17 cellular contexts compared by ENCODE assay signal in the genomic region with DNA sequence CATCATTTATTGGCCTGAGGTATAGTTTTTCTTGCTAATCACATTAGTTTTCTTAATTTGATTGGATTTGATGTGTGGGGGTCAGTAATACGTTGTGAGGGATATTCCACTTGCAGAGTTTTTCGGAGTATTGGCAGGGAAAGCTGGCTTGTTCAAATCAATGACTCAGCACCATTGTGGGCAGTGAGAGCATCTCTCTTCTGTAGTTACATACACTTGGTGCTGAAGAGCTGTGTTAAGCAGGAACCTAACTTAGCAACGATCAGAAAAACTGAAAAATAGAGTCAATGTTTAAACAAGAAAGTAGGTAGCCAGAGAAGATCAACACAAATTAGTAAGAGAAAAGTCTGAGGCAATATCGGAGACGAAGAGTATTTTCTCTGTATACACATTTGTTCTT.
DNase-seq lines count a peak whose midpoint lies in the region; ATAC-seq and TF ChIP-seq lines count a peak whose summit lies in the region.
"Had no signal": no experiment of that assay in that cellular context is flagged by ENCODE, and none has a peak within 500 bp of the region (broad histone marks: within the 10 kb centered on the region; RNA-seq: fewer than 3 reads in every experiment).

No MANE protein-coding gene starts in this region.

- H3K9ac ChIP-seq in SK-N-SH: no peak overlapping the region

- no peaks in the 10 kb centered on the region for H3K4me1 Mint-ChIP-seq in activated CD4-positive, alpha-beta T cell treated with anti-CD3 and anti-CD28 coated beads for 36 hours

- no peak overlapping the region for H3K27ac Mint-ChIP-seq in activated CD4-positive, alpha-beta T cell treated with anti-CD3 and anti-CD28 coated beads for 36 hours
- H3K27ac Mint-ChIP-seq: activated naive CD8-positive, alpha-beta T cell; natural killer cell treated with Interleukin-12 subunit alpha and Interleukin-12 subunit beta and Interleukin-15 and Interleukin-18, amount 100 ng/mL, for 72 hours had no signal

- 38% methylated on average over 5 of the region's 5 CpGs for WGBS in SK-N-SH (ENCODE audit: low lambda C conversion rate)

- no peaks in the 10 kb centered on the region for H3K36me3 ChIP-seq in SK-N-SH (replicated peaks in 1 of 2; ENCODE audit: control insufficient read depth in 1 of 2, insufficient read depth in 2 of 2, low read length in 1 of 2)
- H3K36me3 ChIP-seq in upper lobe of right lung: no peaks in the 10 kb centered on the region
- no peaks in the 10 kb centered on the region for H3K36me3 ChIP-seq in WERI-Rb-1
- H3K36me3 ChIP-seq: left ventricle myocardium inferior, thoracic aorta had no signal

- POLR2A ChIA-PET in SK-N-SH (lab: Yijun Ruan, JAX): no interaction called here
- POLR2A ChIA-PET in activated CD4-positive, alpha-beta T cell treated with anti-CD3 and anti-CD28 coated beads for 36 hours (lab: Charles Lee): no interaction called here

- H3K27ac ChIP-seq in SK-N-SH (ENCODE audit: low read depth in 2 of 2, low read length in 1 of 2): no peak overlapping the region
- no peak overlapping the region for H3K27ac ChIP-seq in upper lobe of right lung
- no peak overlapping the region for H3K27ac ChIP-seq in WERI-Rb-1
- H3K27ac ChIP-seq: left ventricle myocardium inferior, thoracic aorta had no signal

- intact Hi-C loops in upper lobe of right lung (cut with DNase I): no loop called here
- intact Hi-C loops in activated CD4-positive, alpha-beta T cell treated with anti-CD3 and anti-CD28 coated beads for 36 hours (cut with DNase I, micrococcal nuclease): no loop called here

- no peak overlapping the region for H3K4me3 ChIP-seq in SK-N-SH (ENCODE audit: low read depth in 2 of 2, low read length in 1 of 2)
- no peak overlapping the region for H3K4me3 ChIP-seq in upper lobe of right lung
- no peak overlapping the region for H3K4me3 ChIP-seq in WERI-Rb-1 (ENCODE audit: low read depth, low read length)
- H3K4me3 ChIP-seq: left ventricle myocardium inferior, thoracic aorta had no signal

- DNase-seq in SK-N-SH: no peak
- peak; percentile 62 for DNase-seq in astrocyte of the hippocampus (ENCODE audit: low read depth, low spot score)
- DNase-seq in inferior parietal cortex (ENCODE audit: extremely low spot score): peak; percentile 72
- no peak for DNase-seq in upper lobe of right lung
- no peak for DNase-seq in activated CD4-positive, alpha-beta T cell treated with anti-CD3 and anti-CD28 coated beads for 36 hours
- DNase-seq in central memory CD4-positive, alpha-beta T cell: no peak
- no peak for DNase-seq in WERI-Rb-1
- DNase-seq: activated T-cell treated with anti-CD3 and anti-CD28 coated beads, Interleukin-2, amount 50 U/mL, for 1 hour; left ventricle myocardium inferior; NCI-H2081; NCI-H526 treated with DMSO at 0.1 percent for 48 hours; Right ventricle myocardium superior; T-helper 9 cell had no signal

- H3K4me1 ChIP-seq in SK-N-SH (ENCODE audit: control insufficient read depth in 1 of 2, insufficient read depth in 2 of 2, low read depth in 1 of 2, low read length in 1 of 2): no peaks in the 10 kb centered on the region
- H3K4me1 ChIP-seq in upper lobe of right lung: no peaks in the 10 kb centered on the region
- H3K4me1 ChIP-seq: left ventricle myocardium inferior had no signal

- TF ChIP-seq RAD21 in SK-N-SH (IDR thresholded peaks at IDR 0.05; ENCODE audit: low read length): no peak

- CTCF ChIA-PET in SK-N-SH (lab: Yijun Ruan, JAX): interaction anchor here (0.5 kb wide), 1 partner anchor 979 kb away, joined by 4 read pairs; no protein-coding TSS in a partner anchor
- CTCF ChIA-PET in activated CD4-positive, alpha-beta T cell treated with anti-CD3 and anti-CD28 coated beads for 36 hours (lab: Charles Lee): interaction anchor here (0.7 kb wide), 1 partner anchor 251 kb away, joined by 3 read pairs; no protein-coding TSS in a partner anchor

- no peaks in the 10 kb centered on the region for H3K9me3 ChIP-seq in SK-N-SH
- no peaks in the 10 kb centered on the region for H3K9me3 ChIP-seq in upper lobe of right lung
- H3K9me3 ChIP-seq in WERI-Rb-1 (ENCODE audit: severe bottlenecking): no peaks in the 10 kb centered on the region
- H3K9me3 ChIP-seq: left ventricle myocardium inferior, thoracic aorta had no signal

- no peaks in the 10 kb centered on the region for H3K9me2 ChIP-seq in SK-N-SH

- no peaks in the 10 kb centered on the region for H3K9me3 Mint-ChIP-seq in activated CD4-positive, alpha-beta T cell treated with anti-CD3 and anti-CD28 coated beads for 36 hours (ENCODE audit: low read depth)

- ATAC-seq in SK-N-SH treated with all-trans-retinoic acid at 6 μM for 48 hours (peak; percentile 68), upper lobe of right lung (peak; percentile 54)
- ATAC-seq in activated CD4-positive, alpha-beta T cell treated with anti-CD3 and anti-CD28 coated beads for 36 hours: no peak
- ATAC-seq: natural killer cell treated with Interleukin-12 subunit alpha and Interleukin-12 subunit beta and Interleukin-15 and Interleukin-18, amount 100 ng/mL, for 72 hours had no signal

- H2AFZ ChIP-seq in SK-N-SH (ENCODE audit: low read depth): no peak overlapping the region

- no peaks in the 10 kb centered on the region for H3K79me2 ChIP-seq in SK-N-SH (ENCODE audit: insufficient read depth)

- no peaks in the 10 kb centered on the region for H3K36me3 Mint-ChIP-seq in activated CD4-positive, alpha-beta T cell treated with anti-CD3 and anti-CD28 coated beads for 36 hours (ENCODE audit: low read depth)
- H3K36me3 Mint-ChIP-seq: activated naive CD8-positive, alpha-beta T cell; natural killer cell treated with Interleukin-12 subunit alpha and Interleukin-12 subunit beta and Interleukin-15 and Interleukin-18, amount 100 ng/mL, for 72 hours had no signal

- H3K27me3 ChIP-seq in SK-N-SH (ENCODE audit: insufficient read depth) (no peaks in the 10 kb centered on the region), upper lobe of right lung (no peaks in the 10 kb centered on the region), WERI-Rb-1 (ENCODE audit: insufficient read depth, low read depth, severe bottlenecking) (no peaks in the 10 kb centered on the region)

- no peak overlapping the region for H3K4me2 ChIP-seq in SK-N-SH

- TF ChIP-seq EP300 in SK-N-SH (IDR thresholded peaks at IDR 0.05; ENCODE audit: borderline replicate concordance in 1 of 2, low read depth in 1 of 2, low read length in 1 of 2): no peak

- H3K27me3 Mint-ChIP-seq in activated CD4-positive, alpha-beta T cell treated with anti-CD3 and anti-CD28 coated beads for 36 hours: no peaks in the 10 kb centered on the region
- H3K27me3 Mint-ChIP-seq: activated naive CD8-positive, alpha-beta T cell; natural killer cell treated with Interleukin-12 subunit alpha and Interleukin-12 subunit beta and Interleukin-15 and Interleukin-18, amount 100 ng/mL, for 72 hours had no signal

- H3F3A ChIP-seq in SK-N-SH (replicated peaks; ENCODE audit: insufficient read depth): no peaks in the 10 kb centered on the region

- H3K4me3 Mint-ChIP-seq in activated CD4-positive, alpha-beta T cell treated with anti-CD3 and anti-CD28 coated beads for 36 hours: no peak overlapping the region
- H3K4me3 Mint-ChIP-seq: activated naive CD8-positive, alpha-beta T cell; natural killer cell treated with Interleukin-12 subunit alpha and Interleukin-12 subunit beta and Interleukin-15 and Interleukin-18, amount 100 ng/mL, for 72 hours had no signal

- no peak for TF ChIP-seq CTCF in SK-N-SH (IDR thresholded peaks at IDR 0.05)
- no peak for TF ChIP-seq CTCF in upper lobe of right lung (IDR thresholded peaks at IDR 0.05)
- TF ChIP-seq CTCF in WERI-Rb-1 (IDR thresholded peaks at IDR 0.05; ENCODE audit: low read depth, low read length): no peak

- no peaks in the 10 kb centered on the region for H4K20me1 ChIP-seq in SK-N-SH (ENCODE audit: insufficient read depth)

TF ChIP-seq in SK-N-SH treated with all-trans-retinoic acid at 6 μM for 48 hours, 23 proteins besides CTCF, POLR2A, EP300 and RAD21:
- no peak for TF ChIP-seq ZFP30 (CRISPR knock-in tag; IDR thresholded peaks at IDR 0.05)

TF ChIP-seq in SK-N-SH, 30 proteins besides CTCF, POLR2A, EP300 and RAD21:
- TF ChIP-seq NFIC (IDR thresholded peaks at IDR 0.05; ENCODE audit: borderline replicate concordance): no peak
- no peak for TF ChIP-seq CHD2 (IDR thresholded peaks at IDR 0.05; ENCODE audit: low read length, partially characterized antibody)
- TF ChIP-seq SIN3A (IDR thresholded peaks at IDR 0.05; ENCODE audit: borderline replicate concordance, low read depth, low read length): no peak
- TF ChIP-seq, protein P1, sequence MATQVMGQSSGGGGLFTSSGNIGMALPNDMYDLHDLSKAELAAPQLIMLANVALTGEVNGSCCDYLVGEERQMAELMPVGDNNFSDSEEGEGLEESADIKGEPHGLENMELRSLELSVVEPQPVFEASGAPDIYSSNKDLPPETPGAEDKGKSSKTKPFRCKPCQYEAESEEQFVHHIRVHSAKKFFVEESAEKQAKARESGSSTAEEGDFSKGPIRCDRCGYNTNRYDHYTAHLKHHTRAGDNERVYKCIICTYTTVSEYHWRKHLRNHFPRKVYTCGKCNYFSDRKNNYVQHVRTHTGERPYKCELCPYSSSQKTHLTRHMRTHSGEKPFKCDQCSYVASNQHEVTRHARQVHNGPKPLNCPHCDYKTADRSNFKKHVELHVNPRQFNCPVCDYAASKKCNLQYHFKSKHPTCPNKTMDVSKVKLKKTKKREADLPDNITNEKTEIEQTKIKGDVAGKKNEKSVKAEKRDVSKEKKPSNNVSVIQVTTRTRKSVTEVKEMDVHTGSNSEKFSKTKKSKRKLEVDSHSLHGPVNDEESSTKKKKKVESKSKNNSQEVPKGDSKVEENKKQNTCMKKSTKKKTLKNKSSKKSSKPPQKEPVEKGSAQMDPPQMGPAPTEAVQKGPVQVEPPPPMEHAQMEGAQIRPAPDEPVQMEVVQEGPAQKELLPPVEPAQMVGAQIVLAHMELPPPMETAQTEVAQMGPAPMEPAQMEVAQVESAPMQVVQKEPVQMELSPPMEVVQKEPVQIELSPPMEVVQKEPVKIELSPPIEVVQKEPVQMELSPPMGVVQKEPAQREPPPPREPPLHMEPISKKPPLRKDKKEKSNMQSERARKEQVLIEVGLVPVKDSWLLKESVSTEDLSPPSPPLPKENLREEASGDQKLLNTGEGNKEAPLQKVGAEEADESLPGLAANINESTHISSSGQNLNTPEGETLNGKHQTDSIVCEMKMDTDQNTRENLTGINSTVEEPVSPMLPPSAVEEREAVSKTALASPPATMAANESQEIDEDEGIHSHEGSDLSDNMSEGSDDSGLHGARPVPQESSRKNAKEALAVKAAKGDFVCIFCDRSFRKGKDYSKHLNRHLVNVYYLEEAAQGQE (IDR thresholded peaks at IDR 0.05; ENCODE audit: low read depth, low read length): no peak
- no peak for TF ChIP-seq MXI1 (IDR thresholded peaks at IDR 0.05; ENCODE audit: low read depth, low read length)
- TF ChIP-seq NRF1 (IDR thresholded peaks at IDR 0.05; ENCODE audit: low read depth, low read length): no peak
- no peak for TF ChIP-seq FOSL2 (IDR thresholded peaks at IDR 0.05; ENCODE audit: borderline replicate concordance, low read depth)
- TF ChIP-seq MEF2A (IDR thresholded peaks at IDR 0.05; ENCODE audit: borderline replicate concordance, low read depth): no peak

Comparison
In these comparisons a context has a peak if more than half of its experiments do, and no peak if none do; other contexts are left out.
1. DNase-seq: peak in astrocyte of the hippocampus (single experiment) and inferior parietal cortex (single experiment); none in SK-N-SH (single experiment), upper lobe of right lung (single experiment), activated CD4-positive, alpha-beta T cell treated with anti-CD3 and anti-CD28 coated beads for 36 hours (single experiment), central memory CD4-positive, alpha-beta T cell (single experiment) and WERI-Rb-1 (single experiment).